ENCODE assay signal across 19 cellular contexts in genomic region chr12:58967551-58967950, GRCh38. TPM values are rescaled to one million over a fixed set of nuclear protein-coding genes. Genes with fewer than 3 reads are reported as not detected.
DNase-seq lines count a peak whose midpoint lies in the region; ATAC-seq and TF ChIP-seq lines count a peak whose summit lies in the region.
"Had no signal": no experiment of that assay in that cellular context is flagged by ENCODE, and none has a peak within 500 bp of the region (broad histone marks: within the 10 kb centered on the region; RNA-seq: fewer than 3 reads in every experiment).

No MANE protein-coding gene starts in this region.

- ATAC-seq in psoas muscle = no peak
- ATAC-seq: body of pancreas had no signal

- H3F3A ChIP-seq in GM23248 (ENCODE audit: insufficient read depth) = no peaks in the 10 kb centered on the region

- no peak overlapping the region for H3K23ac ChIP-seq in mesenchymal stem cell (ENCODE audit: low read length in 2 of 2)

- H3K79me2 ChIP-seq in GM23248 (ENCODE audit: insufficient read depth) = no peaks in the 10 kb centered on the region
- H3K79me2 ChIP-seq: parathyroid adenoma had no signal

- H4K91ac ChIP-seq in mesenchymal stem cell (ENCODE audit: low read length) = no peak overlapping the region

- no peak overlapping the region for H3K27ac ChIP-seq in GM23248
- no peak overlapping the region for H3K27ac ChIP-seq in mesenchymal stem cell (ENCODE audit: low read length, poor library complexity, severe bottlenecking)
- no peak overlapping the region for H3K27ac ChIP-seq in esophagus muscularis mucosa (replicated peaks in 1 of 4)
- no peak overlapping the region for H3K27ac ChIP-seq in psoas muscle
- H3K27ac ChIP-seq in substantia nigra (ENCODE audit: low read depth, low read length, poor library complexity, severe bottlenecking) = no peak overlapping the region
- H3K27ac ChIP-seq: body of pancreas, parathyroid adenoma, SJSA1, transverse colon had no signal

- no peak overlapping the region for H2BK5ac ChIP-seq in mesenchymal stem cell (ENCODE audit: low read depth, low read length, poor library complexity, severe bottlenecking)

- H3K36me3 ChIP-seq in GM23248 (ENCODE audit: low read depth) (no peaks in the 10 kb centered on the region), mesenchymal stem cell (ENCODE audit: control insufficient read depth in 1 of 2, insufficient read depth in 2 of 2, low read depth in 1 of 2, low read length in 2 of 2) (no peaks in the 10 kb centered on the region), esophagus muscularis mucosa (no peaks in the 10 kb centered on the region), psoas muscle (ENCODE audit: insufficient read depth in 1 of 2, low read depth in 1 of 2) (no peaks in the 10 kb centered on the region)
- H3K36me3 ChIP-seq: BLaER1 treated with 17β-estradiol and CSF1 and Interleukin-3, amounts not matched to agents 10 nM and 100 nM; SJSA1; transverse colon had no signal

- H3K9me2 ChIP-seq in GM23248 (ENCODE audit: insufficient read depth) = no peaks in the 10 kb centered on the region

- H3K27me3 ChIP-seq in GM23248 (replicated peaks; ENCODE audit: insufficient read depth) (no peaks in the 10 kb centered on the region), mesenchymal stem cell (ENCODE audit: control insufficient read depth in 1 of 2, insufficient read depth in 1 of 2, low read length in 2 of 2) (no peaks in the 10 kb centered on the region), esophagus muscularis mucosa (no peaks in the 10 kb centered on the region), psoas muscle (ENCODE audit: insufficient read depth in 3 of 3, low read length in 2 of 3) (no peaks in the 10 kb centered on the region)
- H3K27me3 ChIP-seq: BLaER1 treated with 17β-estradiol and CSF1 and Interleukin-3, amounts not matched to agents 10 nM and 100 nM; body of pancreas; SJSA1; transverse colon had no signal

- intact Hi-C loops in esophagus muscularis mucosa (cut with DNase I) (no loop called here), psoas muscle (cut with DNase I) (no loop called here)

- TF ChIP-seq EP300 in esophagus muscularis mucosa (IDR thresholded peaks at IDR 0.05) = no peak

- TF ChIP-seq POLR2A in esophagus muscularis mucosa (IDR thresholded peaks at IDR 0.05; ENCODE audit: low read depth) = no peak

- in situ Hi-C loops in GM23248 (cut with MboI) = no loop called here

- no peak overlapping the region for H3K14ac ChIP-seq in mesenchymal stem cell (ENCODE audit: low read length in 2 of 2)

- no peak overlapping the region for H2BK120ac ChIP-seq in mesenchymal stem cell (ENCODE audit: low read depth, low read length)

- no peak overlapping the region for H2BK12ac ChIP-seq in mesenchymal stem cell (ENCODE audit: low read length in 2 of 2)

- no peaks in the 10 kb centered on the region for H4K20me1 ChIP-seq in GM23248 (ENCODE audit: insufficient read depth)
- H4K20me1 ChIP-seq: BLaER1 treated with 17β-estradiol and CSF1 and Interleukin-3, amounts not matched to agents 10 nM and 100 nM had no signal

- H3K9ac ChIP-seq in GM23248 = no peak overlapping the region
- peak overlapping the region; percentile 38 for H3K9ac ChIP-seq in mesenchymal stem cell (ENCODE audit: low read length)
- H3K9ac ChIP-seq: BLaER1 treated with 17β-estradiol and CSF1 and Interleukin-3, amounts not matched to agents 10 nM and 100 nM; parathyroid adenoma had no signal

- H3K79me1 ChIP-seq in mesenchymal stem cell (replicated peaks; ENCODE audit: low read length, poor library complexity, severe bottlenecking) = no peaks in the 10 kb centered on the region

- H3K9me3 ChIP-seq in GM23248 (ENCODE audit: low read depth) (no peaks in the 10 kb centered on the region), mesenchymal stem cell (ENCODE audit: control insufficient read depth, low read length) (no peaks in the 10 kb centered on the region), esophagus muscularis mucosa (no peaks in the 10 kb centered on the region), psoas muscle (no peaks in the 10 kb centered on the region)
- H3K9me3 ChIP-seq: BLaER1 treated with 17β-estradiol and CSF1 and Interleukin-3, amounts not matched to agents 10 nM and 100 nM; body of pancreas; SJSA1; transverse colon had no signal

- H3K4me2 ChIP-seq in GM23248 (ENCODE audit: unreplicated experiment) = no peak overlapping the region
- H3K4me2 ChIP-seq in mesenchymal stem cell (ENCODE audit: low read length, poor library complexity, severe bottlenecking) = no peak overlapping the region
- H3K4me2 ChIP-seq: BLaER1 treated with 17β-estradiol and CSF1 and Interleukin-3, amounts not matched to agents 10 nM and 100 nM had no signal

- WGBS in GM23248 (ENCODE audit: low coverage in 1 of 2, low lambda C conversion rate in 2 of 2, missing lambda C conversion rate in 2 of 2), 2 experiments = 67 to 69% methylated on average over 4 of the region's 4 CpGs
- WGBS in mesenchymal stem cell = 83% methylated on average over 1 of the region's 4 CpGs
- WGBS in esophagus muscularis mucosa = 73% methylated on average over 4 of the region's 4 CpGs
- 52 to 63% (median 53%) methylated on average over 4 of the region's 4 CpGs for WGBS in psoas muscle, 3 donors

- H3K4me3 ChIP-seq in GM23248 = no peak overlapping the region
- no peak overlapping the region for H3K4me3 ChIP-seq in epithelial cell of proximal tubule (ENCODE audit: low read depth, low read length)
- peak overlapping the region in 1 of 2 experiments; percentile 50 for H3K4me3 ChIP-seq in mesenchymal stem cell (ENCODE audit: insufficient read depth in 1 of 2, low read depth in 1 of 2, low read length in 2 of 2)
- no peak overlapping the region for H3K4me3 ChIP-seq in esophagus muscularis mucosa
- H3K4me3 ChIP-seq in psoas muscle = no peak overlapping the region
- H3K4me3 ChIP-seq: BLaER1 treated with 17β-estradiol and CSF1 and Interleukin-3, amounts not matched to agents 10 nM and 100 nM; body of pancreas; SJSA1; transverse colon had no signal

- H4K8ac ChIP-seq in mesenchymal stem cell (ENCODE audit: low read length) = no peak overlapping the region

- H2AFZ ChIP-seq in GM23248 = no peak overlapping the region
- no peak overlapping the region for H2AFZ ChIP-seq in mesenchymal stem cell (ENCODE audit: low read depth, low read length)
- H2AFZ ChIP-seq: parathyroid adenoma had no signal

- no peak overlapping the region for H2AK5ac ChIP-seq in mesenchymal stem cell (ENCODE audit: low read length, severe bottlenecking)

- H3K4ac ChIP-seq in mesenchymal stem cell (ENCODE audit: low read depth in 1 of 2, low read length in 2 of 2) = no peak overlapping the region

- TF ChIP-seq CTCF in epithelial cell of proximal tubule (conservative IDR thresholded peaks at IDR 0.05; ENCODE audit: low read depth, low read length) (no peak), esophagus muscularis mucosa (IDR thresholded peaks at IDR 0.05) (no peak), psoas muscle (IDR thresholded peaks at IDR 0.05) (no peak)

- no peak overlapping the region for H3K18ac ChIP-seq in mesenchymal stem cell (ENCODE audit: low read depth in 1 of 2, low read length in 2 of 2)

- peak; percentile 58 for DNase-seq in GM23248
- DNase-seq in NCI-H510A (lab: John Stamatoyannopoulos, UW) = peak; percentile 2
- DNase-seq in epithelial cell of proximal tubule (ENCODE audit: low read depth) = peak; percentile 41
- DNase-seq in mesenchymal stem cell = no peak
- no peak for DNase-seq in esophagus muscularis mucosa (ENCODE audit: extremely low spot score)
- no peak for DNase-seq in anterior cingulate cortex (lab: John Stamatoyannopoulos, UW)
- DNase-seq in psoas muscle = no peak
- no peak for DNase-seq in substantia nigra (lab: John Stamatoyannopoulos, UW)
- DNase-seq: activated CD4-positive, alpha-beta T cell treated with anti-CD3 and anti-CD28 coated beads, Interleukin-2, amount 10 ng/mL, durations not matched to agents 7 days and 5 days; activated naive CD4-positive, alpha-beta T cell treated with anti-CD3 and anti-CD28 coated beads, Interleukin-2, amount 50 U/mL, for 16 hours; body of pancreas; DND-41; foreskin melanocyte; MV-4-11; T1000; transverse colon had no signal

- no peaks in the 10 kb centered on the region for H3K4me1 ChIP-seq in GM23248 (ENCODE audit: insufficient read depth)
- H3K4me1 ChIP-seq in mesenchymal stem cell (ENCODE audit: control insufficient read depth, insufficient read depth, low read depth, low read length) = no peaks in the 10 kb centered on the region
- no peaks in the 10 kb centered on the region for H3K4me1 ChIP-seq in esophagus muscularis mucosa
- H3K4me1 ChIP-seq in psoas muscle = peaks cover 3% of the 10 kb centered on the region
- H3K4me1 ChIP-seq: body of pancreas, parathyroid adenoma, transverse colon had no signal

- no peak overlapping the region for H2BK15ac ChIP-seq in mesenchymal stem cell (ENCODE audit: low read depth, poor library complexity, severe bottlenecking)

RNA-seq across cellular contexts. Expression of gene LRIG3, which starts 47.2 kb away (rescaled TPM):
- total RNA-seq in GM23248 (2014; rRNA removed; shearing (Covaris generic)) = 24.7 and 29.3 TPM in 2 replicates
- polyA plus RNA-seq in GM23248 (2016; fragmentation: Nextera tagmentation; extraction: Ambion mirVana) (9.2 and 10.4 TPM in 2 replicates), psoas muscle (1 to 10 TPM; 1.4 to 2.2 (median 1.7) TPM)
- total RNA-seq in epithelial cell of proximal tubule (12.6 and 25.5 TPM in 2 replicates), esophagus muscularis mucosa (10 to 100 TPM; 42.4 to 56.5 (median 50.4) TPM), psoas muscle (1 to 10 TPM; 2.9 to 5.1 (median 3.6) TPM)
- polyA plus RNA-seq in mesenchymal stem cell (2013, experiment 1 of 2) = 11.1 TPM
- polyA plus RNA-seq in mesenchymal stem cell (2013, experiment 2 of 2) = 11.7 TPM
- total RNA-seq: activated CD4-positive, alpha-beta T cell treated with anti-CD3 and anti-CD28 coated beads, Interleukin-2, amount 10 ng/mL, durations not matched to agents 7 days and 5 days had no signal

Comparison
In these comparisons a context has a peak if more than half of its experiments do, and no peak if none do; other contexts are left out.
1. DNase-seq: peak in GM23248 (single experiment), NCI-H510A (single experiment) and epithelial cell of proximal tubule (single experiment); none in mesenchymal stem cell (single experiment), esophagus muscularis mucosa (single experiment), anterior cingulate cortex (0 of 58), psoas muscle (0 of 2) and substantia nigra (0 of 49).